ENCODE assay signal across 7 cellular contexts in genomic region chr3:154480033-154480432, GRCh38.
"Had no signal": no experiment of that assay in that cellular context is flagged by ENCODE, and none has a peak within 500 bp of the region (broad histone marks: within the 10 kb centered on the region; RNA-seq: fewer than 3 reads in every experiment).

No MANE protein-coding gene starts in this region.

- ATAC-seq: HCT116, HepG2 had no signal

- H3K4me3 Mint-ChIP-seq: HFFc6, IgD-negative memory B cell had no signal

- H3K4me1 Mint-ChIP-seq: IgD-negative memory B cell had no signal

- H3K27me3 Mint-ChIP-seq: IgD-negative memory B cell had no signal

- H3K27ac Mint-ChIP-seq: HFFc6, IgD-negative memory B cell had no signal

- DNase-seq: GM23248, GOT3, H7, HFFc6 had no signal
